Comparison of ENCODE assay signal across 8 cellular contexts in the genomic region with DNA sequence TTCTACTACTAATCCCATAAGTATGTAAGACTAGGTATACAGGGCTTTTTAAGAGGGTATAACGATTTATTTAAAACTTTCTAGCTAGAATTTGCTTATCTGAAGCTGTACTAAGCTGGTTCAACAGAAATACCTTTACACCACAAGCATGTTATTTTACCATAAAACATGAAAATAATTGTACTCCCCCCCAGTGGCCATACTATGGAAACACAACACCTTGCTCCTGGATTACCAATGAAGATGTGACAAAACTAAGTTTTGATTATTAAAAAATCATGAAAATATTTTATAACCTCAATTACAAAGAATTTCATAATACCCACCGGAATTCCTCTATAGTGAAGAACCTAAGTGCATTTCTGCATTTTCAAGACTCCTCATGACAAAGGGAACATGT. TPM values are rescaled to one million over a fixed set of nuclear protein-coding genes. Genes with fewer than 3 reads are reported as not detected.
DNase-seq lines count a peak whose midpoint lies in the region; ATAC-seq and TF ChIP-seq lines count a peak whose summit lies in the region.

No MANE protein-coding gene starts in this region.

- no peaks in the 10 kb centered on the region for H3K36me3 Mint-ChIP-seq in CD4-positive, CD25-positive, alpha-beta regulatory T cell

- H3K4me1 ChIP-seq in CD4-positive, CD25-positive, alpha-beta regulatory T cell (ENCODE audit: control insufficient read depth, insufficient read depth, low read length, poor library complexity, severe bottlenecking), result peaks cover 29% of the 10 kb centered on the region
- H3K4me1 ChIP-seq in Peyer's patch (peaks cover 0 to 37% (median 8%) of the 10 kb centered on the region in 4 donors), tibial nerve (peaks cover 0 to 47% (median 26%) of the 10 kb centered on the region in 4 donors)

- no peaks in the 10 kb centered on the region for H3K9me3 Mint-ChIP-seq in CD4-positive, CD25-positive, alpha-beta regulatory T cell

- H3K36me3 ChIP-seq in CD4-positive, CD25-positive, alpha-beta regulatory T cell (ENCODE audit: control insufficient read depth, insufficient read depth, low read length), result no peaks in the 10 kb centered on the region
- H3K36me3 ChIP-seq in Peyer's patch, result no peaks in the 10 kb centered on the region
- H3K36me3 ChIP-seq in tibial nerve, result no peaks in the 10 kb centered on the region

- 88 to 93% methylated on average over 2 of the region's 2 CpGs for WGBS in tibial nerve, 2 donors

- no peaks in the 10 kb centered on the region for H3K27me3 Mint-ChIP-seq in CD4-positive, CD25-positive, alpha-beta regulatory T cell

- no peaks in the 10 kb centered on the region for H3K9me3 ChIP-seq in CD4-positive, CD25-positive, alpha-beta regulatory T cell (ENCODE audit: control insufficient read depth in 2 of 2, low read length in 2 of 2)
- H3K9me3 ChIP-seq in Peyer's patch (no peaks in the 10 kb centered on the region), tibial nerve (no peaks in the 10 kb centered on the region)

- no peak overlapping the region for H3K27ac Mint-ChIP-seq in CD4-positive, CD25-positive, alpha-beta regulatory T cell

- H3K27me3 ChIP-seq in CD4-positive, CD25-positive, alpha-beta regulatory T cell (ENCODE audit: control insufficient read depth, insufficient read depth, low read length), result no peaks in the 10 kb centered on the region
- H3K27me3 ChIP-seq in Peyer's patch (no peaks in the 10 kb centered on the region), tibial nerve (no peaks in the 10 kb centered on the region)

- H3K27ac ChIP-seq in CD4-positive, CD25-positive, alpha-beta regulatory T cell (ENCODE audit: insufficient read depth, low read length, poor library complexity, severe bottlenecking), result no peak overlapping the region
- H3K27ac ChIP-seq in Peyer's patch (peak overlapping the region in 3 of 4 donors; percentile 38 to 86 (median 84)), tibial nerve (peak overlapping the region in 1 of 4 donors; percentile 52)

- peak; percentile 76 to 77 for ATAC-seq in CD4-positive, CD25-positive, alpha-beta regulatory T cell (ENCODE audit: low read depth in 2 of 2)
- ATAC-seq in GM19455 (IDR thresholded peaks at IDR 0.05; ENCODE audit: unreplicated experiment) (peak; percentile 49), HG02973 (IDR thresholded peaks at IDR 0.05; ENCODE audit: unreplicated experiment) (no peak)

- TF ChIP-seq CTCF in Peyer's patch (IDR thresholded peaks at IDR 0.05), result peak; percentile 30 to 84 (median 68)
- peak; percentile 53 for TF ChIP-seq CTCF in fibroblast of pulmonary artery (IDR thresholded peaks at IDR 0.05; ENCODE audit: low read length, missing control alignments)
- peak; percentile 15 to 52 (median 31) for TF ChIP-seq CTCF in tibial nerve (IDR thresholded peaks at IDR 0.05)

- peak overlapping the region; percentile 27 for H3K4me3 ChIP-seq in CD4-positive, CD25-positive, alpha-beta regulatory T cell (ENCODE audit: low read depth, low read length)
- H3K4me3 ChIP-seq in Peyer's patch (no peak overlapping the region), fibroblast of pulmonary artery (replicated peaks; ENCODE audit: low read depth, low read length) (no peak overlapping the region), tibial nerve (no peak overlapping the region)

- H3K4me1 Mint-ChIP-seq in CD4-positive, CD25-positive, alpha-beta regulatory T cell, result peaks cover 20 to 39% (median 35%) of the 10 kb centered on the region in 4 donors

- no peak for TF ChIP-seq EP300 in tibial nerve (IDR thresholded peaks at IDR 0.05)

- TF ChIP-seq POLR2A in Peyer's patch (IDR thresholded peaks at IDR 0.05) (no peak), tibial nerve (IDR thresholded peaks at IDR 0.05) (no peak)

- DNase-seq in CD4-positive, CD25-positive, alpha-beta regulatory T cell, result peak in 2 of 3 donors; percentile 76 to 80
- no peak for DNase-seq in Peyer's patch
- peak; percentile 63 for DNase-seq in fibroblast of pulmonary artery (ENCODE audit: low read depth)
- no peak for DNase-seq in tibial nerve (ENCODE audit: low spot score in 2 of 2)
- no peak for DNase-seq in pons (ENCODE audit: low spot score)
- DNase-seq in activated naive CD4-positive, alpha-beta T cell treated with Interleukin-2 at 50 U/mL for 16 hours, result no peak

- H3K4me3 Mint-ChIP-seq in CD4-positive, CD25-positive, alpha-beta regulatory T cell, result peak overlapping the region in 2 of 4 donors; percentile 17 to 18

RNA-seq across cellular contexts. Expression of a gene that starts 27.3 kb away (rescaled TPM):
- 61.2 TPM for total RNA-seq in CD4-positive, CD25-positive, alpha-beta regulatory T cell
- 10 to 100 TPM; 39.3 to 52.7 (median 44.8) TPM for polyA plus RNA-seq in CD4-positive, CD25-positive, alpha-beta regulatory T cell
- total RNA-seq in Peyer's patch (100 to 1,000 TPM in 3 of 4 donors, 10 to 100 TPM in 1; 29.7 to 178 (median 133) TPM), tibial nerve (10 to 100 TPM; 22.7 to 29.3 (median 25.8) TPM)

Comparison
In these comparisons a context has a peak if more than half of its experiments do, and no peak if none do; other contexts are left out.
1. DNase-seq: peak in CD4-positive, CD25-positive, alpha-beta regulatory T cell (2 of 3) and fibroblast of pulmonary artery (single experiment); none in Peyer's patch (0 of 3), tibial nerve (0 of 2), pons (single experiment) and activated naive CD4-positive, alpha-beta T cell treated with Interleukin-2 at 50 U/mL for 16 hours (single experiment).
2. Peak in every context shown above with its lines, with median percentiles within 50 percentile points of each other: CTCF ChIP-seq.